ENCODE assay signal across 1 cellular context in genomic region chr16:67871256-67871655, GRCh38.
A peak's percentile ranks its signal among the peaks of the same experiment; 100 is the strongest.
TF ChIP-seq lines count a peak whose summit lies in the region.

No MANE protein-coding gene starts in this region.

TF ChIP-seq in HepG2, 621 proteins besides CTCF, POLR2A, EP300 and RAD21:
- TF ChIP-seq ZNF790 (CRISPR knock-in tag; IDR thresholded peaks at IDR 0.05; ENCODE audit: borderline replicate concordance): no peak
- peak; percentile 50 for TF ChIP-seq MAFF (IDR thresholded peaks at IDR 0.05; ENCODE audit: low read depth, low read length)
- peak; percentile 58 to 61 for TF ChIP-seq MAFK (conservative IDR thresholded peaks at IDR 0.05 in 1 of 2, IDR thresholded peaks at IDR 0.05 in 1 of 2; ENCODE audit: low read length in 2 of 2)
